ENCODE assay signal across 1 cellular context in the genomic region with DNA sequence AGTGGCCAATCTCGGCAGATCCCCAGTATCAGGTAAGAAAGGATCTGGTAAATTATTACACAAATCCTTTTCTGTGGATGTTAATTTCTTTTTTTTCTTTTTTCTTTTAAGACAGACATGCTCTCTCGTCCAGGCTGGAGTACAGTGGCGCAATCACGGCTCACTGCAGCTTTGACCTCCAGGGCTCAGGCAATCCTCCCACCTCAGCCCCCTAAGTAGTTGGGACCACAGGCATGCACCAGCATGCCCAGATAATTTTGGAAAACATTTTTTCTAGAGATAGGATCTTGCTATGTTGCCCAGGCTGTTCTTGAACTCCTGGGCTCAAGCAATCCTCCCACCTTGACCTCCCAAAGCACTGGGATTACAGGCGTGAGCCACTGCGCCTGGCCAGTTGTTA.
TF ChIP-seq lines count a peak whose summit lies in the region.

No MANE protein-coding gene starts in this region.

TF ChIP-seq in IMR-90, 13 proteins besides CTCF, POLR2A, EP300 and RAD21:
- TF ChIP-seq FOS (IDR thresholded peaks at IDR 0.05; ENCODE audit: low read depth, low read length) (no peak), CHD1 (IDR thresholded peaks at IDR 0.05; ENCODE audit: low read depth, low read length) (no peak), CEBPB (IDR thresholded peaks at IDR 0.05; ENCODE audit: low read depth, low read length) (0 out of 2 replicates have a peak, but pooled peaks have one; percentile 8)
- TF ChIP-seq, protein P1, sequence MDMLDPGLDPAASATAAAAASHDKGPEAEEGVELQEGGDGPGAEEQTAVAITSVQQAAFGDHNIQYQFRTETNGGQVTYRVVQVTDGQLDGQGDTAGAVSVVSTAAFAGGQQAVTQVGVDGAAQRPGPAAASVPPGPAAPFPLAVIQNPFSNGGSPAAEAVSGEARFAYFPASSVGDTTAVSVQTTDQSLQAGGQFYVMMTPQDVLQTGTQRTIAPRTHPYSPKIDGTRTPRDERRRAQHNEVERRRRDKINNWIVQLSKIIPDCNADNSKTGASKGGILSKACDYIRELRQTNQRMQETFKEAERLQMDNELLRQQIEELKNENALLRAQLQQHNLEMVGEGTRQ (IDR thresholded peaks at IDR 0.05; ENCODE audit: low read depth, low read length) = no peak
- TF ChIP-seq, protein P2, sequence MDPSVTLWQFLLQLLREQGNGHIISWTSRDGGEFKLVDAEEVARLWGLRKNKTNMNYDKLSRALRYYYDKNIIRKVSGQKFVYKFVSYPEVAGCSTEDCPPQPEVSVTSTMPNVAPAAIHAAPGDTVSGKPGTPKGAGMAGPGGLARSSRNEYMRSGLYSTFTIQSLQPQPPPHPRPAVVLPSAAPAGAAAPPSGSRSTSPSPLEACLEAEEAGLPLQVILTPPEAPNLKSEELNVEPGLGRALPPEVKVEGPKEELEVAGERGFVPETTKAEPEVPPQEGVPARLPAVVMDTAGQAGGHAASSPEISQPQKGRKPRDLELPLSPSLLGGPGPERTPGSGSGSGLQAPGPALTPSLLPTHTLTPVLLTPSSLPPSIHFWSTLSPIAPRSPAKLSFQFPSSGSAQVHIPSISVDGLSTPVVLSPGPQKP (IDR thresholded peaks at IDR 0.05; ENCODE audit: borderline replicate concordance, low read depth, low read length) = no peak
